Comparison of ENCODE assay signal across 1 cellular context in genomic region chr1:19861842-19862530, GRCh38.
TF ChIP-seq lines count a peak whose summit lies in the region.

No MANE protein-coding gene starts in this region.

TF ChIP-seq in IMR-90, 13 proteins besides CTCF, POLR2A, EP300 and RAD21:
- TF ChIP-seq CEBPB (IDR thresholded peaks at IDR 0.05; ENCODE audit: low read depth, low read length) (no peak), BHLHE40 (IDR thresholded peaks at IDR 0.05; ENCODE audit: low read depth, low read length) (no peak), USF2 (IDR thresholded peaks at IDR 0.05; ENCODE audit: low read depth, low read length) (no peak), ELK1 (IDR thresholded peaks at IDR 0.05; ENCODE audit: borderline replicate concordance, low read depth, low read length) (no peak), RCOR1 (IDR thresholded peaks at IDR 0.05; ENCODE audit: insufficient replicate concordance, low read length) (no peak), MAFK (IDR thresholded peaks at IDR 0.05; ENCODE audit: low read depth, low read length) (no peak), NFE2L2 (IDR thresholded peaks at IDR 0.05; ENCODE audit: low read depth, low read length) (no peak), MXI1 (IDR thresholded peaks at IDR 0.05; ENCODE audit: borderline replicate concordance, low read depth, low read length) (no peak), RFX5 (IDR thresholded peaks at IDR 0.05; ENCODE audit: low read depth, low read length) (no peak), MAZ (IDR thresholded peaks at IDR 0.05; ENCODE audit: borderline replicate concordance, low read depth, low read length) (no peak), FOS (IDR thresholded peaks at IDR 0.05; ENCODE audit: low read depth, low read length) (no peak), CHD1 (IDR thresholded peaks at IDR 0.05; ENCODE audit: low read depth, low read length) (no peak), SMC3 (IDR thresholded peaks at IDR 0.05; ENCODE audit: low read depth, low read length) (no peak)
